Comparison of ENCODE assay signal across 30 cellular contexts in the genomic region with DNA sequence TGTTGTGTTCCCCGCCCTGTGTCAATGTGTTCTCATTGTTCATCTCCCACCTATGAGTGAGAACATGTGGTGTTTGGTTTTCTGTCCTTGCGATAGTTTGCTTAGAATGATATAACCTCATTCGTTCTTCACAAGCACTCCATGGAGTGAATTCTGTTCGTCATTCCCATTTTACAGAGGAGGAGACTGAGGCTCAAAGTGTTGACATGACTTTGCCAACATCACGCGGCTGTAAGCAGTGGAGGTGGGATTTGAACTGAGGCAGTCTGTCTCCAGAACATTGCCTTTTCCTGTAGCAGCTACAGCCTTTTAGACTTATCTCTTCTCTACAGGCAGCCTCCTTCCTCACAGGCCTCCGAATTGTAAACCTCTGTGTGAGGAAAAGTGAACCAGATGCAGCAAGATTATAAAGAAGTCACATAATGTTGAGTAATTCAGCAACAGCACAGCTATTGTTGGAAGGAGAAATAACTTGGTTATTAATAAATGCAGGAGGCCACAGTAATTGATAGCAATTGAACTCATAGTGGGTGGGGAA.
"Had no signal": no experiment of that assay in that cellular context is flagged by ENCODE, and none has a peak within 500 bp of the region (broad histone marks: within the 10 kb centered on the region; RNA-seq: fewer than 3 reads in every experiment).

No MANE protein-coding gene starts in this region.

- H3K9me3 ChIP-seq: colonic mucosa had no signal

- H3K4me1 ChIP-seq: colonic mucosa had no signal

- H3K36me3 Mint-ChIP-seq: activated naive CD8-positive, alpha-beta T cell had no signal

- H3K4me3 Mint-ChIP-seq: activated CD4-positive, alpha-beta T cell treated with anti-CD3 and anti-CD28 coated beads, Interleukin-2, amount 10 ng/mL, durations not matched to agents 7 days and 5 days; activated CD8-positive, alpha-beta T cell treated with anti-CD3 and anti-CD28 coated beads for 36 hours; activated naive CD8-positive, alpha-beta T cell; activated T-cell treated with anti-CD3 and anti-CD28 coated beads, Interleukin-2, amount 50 U/mL, for 4 hours; activated T-helper 17 cell treated with anti-CD3 and anti-CD28 coated beads, Interleukin-2, amount 50 U/mL, for 72 hours; dendritic cell treated with granulocyte-macrophage colony-stimulating factor and Interleukin-4, amounts not matched to agents 40 ng/mL and 50 ng/mL, for 4 days; endodermal cell; T-helper 17 cell; T-helper 2 cell treated with Interferon-gamma antibody and Interleukin-4, amounts not matched to agents 5 μg/mL and 100 μg/mL, for 36 hours had no signal

- DNase-seq: activated CD4-positive, alpha-beta T cell treated with anti-CD3 and anti-CD28 coated beads for 4 hours; activated CD4-positive, alpha-beta T cell treated with anti-CD3 and anti-CD28 coated beads, Interleukin-2, amount 10 ng/mL, durations not matched to agents 7 days and 5 days; activated CD4-positive, alpha-beta T cell treated with anti-CD3 and anti-CD28 coated beads, Interleukin-2, amount 50 U/mL, for 4 hours; activated CD4-positive, CD25-positive, alpha-beta regulatory T cell; activated CD4-positive, CD25-positive, alpha-beta regulatory T cell treated with anti-CD3 and anti-CD28 coated beads, Interleukin-2, amount 50 U/mL, for 72 hours; activated CD8-positive, alpha-beta memory T cell treated with anti-CD3 and anti-CD28 coated beads for 24 hours; activated CD8-positive, alpha-beta T cell treated with anti-CD3 and anti-CD28 coated beads for 36 hours; activated effector memory CD4-positive, alpha-beta T cell treated with Interleukin-2 at 50 U/mL for 16 hours; activated gamma-delta T cell treated with Interleukin-2 at 50 U/mL for 16 hours; activated naive CD4-positive, alpha-beta T cell treated with anti-CD3 and anti-CD28 coated beads, Interleukin-2, amount 50 U/mL, for 16 hours; activated naive CD4-positive, alpha-beta T cell treated with Interleukin-2 at 50 U/mL for 16 hours; activated T-cell treated with anti-CD3 and anti-CD28 coated beads, Interleukin-2, amount 50 U/mL, for 4 hours; amniotic stem cell; anterior cingulate cortex; brain microvascular endothelial cell; central memory CD4-positive, alpha-beta T cell; cerebellar nuclear complex; colonic mucosa; dorsolateral prefrontal cortex; effector memory CD4-positive, alpha-beta T cell; endodermal cell; head of caudate nucleus; T-helper 1 cell; T-helper 17 cell; T1000 had no signal

- ATAC-seq: activated CD8-positive, alpha-beta T cell treated with anti-CD3 and anti-CD28 coated beads for 36 hours; activated T-cell treated with anti-CD3 and anti-CD28 coated beads, Interleukin-2, amount 50 U/mL, for 4 hours; activated T-helper 17 cell treated with anti-CD3 and anti-CD28 coated beads, Interleukin-2, amount 50 U/mL, for 72 hours; esophagus mucosa; T-helper 17 cell had no signal

- H3K27ac Mint-ChIP-seq: activated CD4-positive, alpha-beta T cell treated with anti-CD3 and anti-CD28 coated beads, Interleukin-2, amount 10 ng/mL, durations not matched to agents 7 days and 5 days; activated CD8-positive, alpha-beta T cell treated with anti-CD3 and anti-CD28 coated beads for 36 hours; activated naive CD8-positive, alpha-beta T cell; activated T-helper 17 cell treated with anti-CD3 and anti-CD28 coated beads, Interleukin-2, amount 50 U/mL, for 72 hours; dendritic cell treated with granulocyte-macrophage colony-stimulating factor and Interleukin-4, amounts not matched to agents 40 ng/mL and 50 ng/mL, for 4 days; endodermal cell; T-helper 17 cell; T-helper 2 cell treated with Interferon-gamma antibody and Interleukin-4, amounts not matched to agents 5 μg/mL and 100 μg/mL, for 36 hours had no signal

- H3K4me3 ChIP-seq: colonic mucosa, dorsolateral prefrontal cortex had no signal

- H3K27me3 ChIP-seq: brain microvascular endothelial cell, colonic mucosa had no signal

- H3K36me3 ChIP-seq: brain microvascular endothelial cell, colonic mucosa had no signal

- H3K9me3 Mint-ChIP-seq: activated CD4-positive, alpha-beta T cell treated with anti-CD3 and anti-CD28 coated beads, Interleukin-2, amount 10 ng/mL, durations not matched to agents 7 days and 5 days; dendritic cell treated with granulocyte-macrophage colony-stimulating factor and Interleukin-4, amounts not matched to agents 40 ng/mL and 50 ng/mL, for 4 days had no signal

- H3K4me1 Mint-ChIP-seq: activated CD4-positive, alpha-beta T cell treated with anti-CD3 and anti-CD28 coated beads, Interleukin-2, amount 10 ng/mL, durations not matched to agents 7 days and 5 days; T-helper 17 cell had no signal

- H3K27ac ChIP-seq: brain microvascular endothelial cell, colonic mucosa, dorsolateral prefrontal cortex had no signal
